In the genomic region with DNA sequence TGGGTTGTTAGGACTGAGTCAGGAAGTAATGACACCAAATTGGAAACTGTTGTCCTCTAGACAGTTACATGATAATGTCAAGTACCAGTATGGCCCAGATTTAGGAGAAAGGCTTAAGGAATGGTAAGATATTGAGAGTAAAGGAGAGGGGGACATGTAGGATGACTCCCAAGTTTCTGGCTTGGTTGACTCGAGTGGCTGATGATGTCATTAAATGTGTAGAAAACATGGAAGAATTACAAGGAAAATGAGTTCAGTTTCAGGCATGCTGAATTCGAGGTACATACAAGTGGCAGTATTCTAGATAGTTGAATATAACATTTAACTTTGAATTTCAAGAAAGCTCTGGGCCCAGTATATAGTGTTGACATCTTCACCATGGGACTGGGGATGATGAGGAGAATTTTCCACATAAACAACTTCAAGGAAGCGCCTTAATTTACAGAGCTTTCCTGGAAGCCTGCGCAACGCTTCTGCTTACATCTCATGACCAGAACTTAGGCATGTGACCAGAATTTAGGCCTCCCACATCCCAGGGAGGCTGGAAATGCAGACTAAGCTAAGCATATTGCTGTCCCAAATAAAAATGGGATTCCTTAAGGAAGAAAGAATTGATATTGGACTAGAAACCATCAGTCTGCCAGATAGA, we compare ENCODE assay signal across 25 cellular contexts. TPM values are rescaled to one million over a fixed set of nuclear protein-coding genes. Genes with fewer than 3 reads are reported as not detected.
DNase-seq lines count a peak whose midpoint lies in the region; ATAC-seq, FAIRE-seq and TF ChIP-seq lines count a peak whose summit lies in the region.
"Had no signal": no experiment of that assay in that cellular context is flagged by ENCODE, and none has a peak within 500 bp of the region (broad histone marks: within the 10 kb centered on the region; RNA-seq: fewer than 3 reads in every experiment).

No MANE protein-coding gene starts in this region.

- no peak for ATAC-seq in HG03045 (IDR thresholded peaks at IDR 0.05; ENCODE audit: unreplicated experiment)
- ATAC-seq: A549, GM12878 had no signal

- TF ChIP-seq CTCF in HEK293 (tag by site-specific recombination; IDR thresholded peaks at IDR 0.05): no peak
- TF ChIP-seq CTCF in keratinocyte (optimal IDR thresholded peaks at IDR 0.05 in 1 of 3, IDR thresholded peaks at IDR 0.05 in 1 of 3, conservative IDR thresholded peaks at IDR 0.05 in 1 of 3; ENCODE audit: extremely low read depth in 1 of 3, insufficient read depth in 2 of 3, low read length in 3 of 3): no peak

- FAIRE-seq in keratinocyte (lab: Jason Lieb, UNC) (peak; percentile 26), GM12892 (lab: Jason Lieb, UNC) (no peak)
- FAIRE-seq: A549, D721Med, GM12878, GM18507, H54 had no signal

- H3K4me2 ChIP-seq in keratinocyte (ENCODE audit: control insufficient read depth, extremely low read depth, insufficient read depth, low read depth, low read length): no peak overlapping the region
- no peak overlapping the region for H3K4me2 ChIP-seq in GM23248 (ENCODE audit: unreplicated experiment)
- H3K4me2 ChIP-seq: A549; BLaER1 treated with 17β-estradiol and CSF1 and Interleukin-3, amounts not matched to agents 10 nM and 100 nM had no signal

- H4K20me1 ChIP-seq in keratinocyte (ENCODE audit: control insufficient read depth, extremely low read depth, insufficient read depth, low read length) (no peaks in the 10 kb centered on the region), GM23248 (ENCODE audit: insufficient read depth) (no peaks in the 10 kb centered on the region)
- H4K20me1 ChIP-seq: BLaER1 treated with 17β-estradiol and CSF1 and Interleukin-3, amounts not matched to agents 10 nM and 100 nM had no signal

- POLR2A ChIA-PET in HEK293 (lab: Yijun Ruan, JAX): no interaction called here

- no peak overlapping the region for H3K4me3 ChIP-seq in HEK293 (ENCODE audit: low read depth, low read length)
- no peak overlapping the region for H3K4me3 ChIP-seq in keratinocyte (ENCODE audit: control insufficient read depth in 2 of 3, extremely low read depth in 1 of 3, insufficient read depth in 2 of 3, low read depth in 1 of 3, low read length in 3 of 3)
- no peak overlapping the region for H3K4me3 ChIP-seq in GM23248
- H3K4me3 ChIP-seq: A549; BLaER1 treated with 17β-estradiol and CSF1 and Interleukin-3, amounts not matched to agents 10 nM and 100 nM; GM12878; HAP-1 had no signal

- dilution Hi-C loops in keratinocyte (cut with MboI; ENCODE audit: extremely low pct_ligation_motif_present, low sequenced_read_pairs): no loop called here

- H3K36me3 ChIP-seq in HEK293 (ENCODE audit: control insufficient read depth in 2 of 2, insufficient read depth in 1 of 2, low read length in 2 of 2) (no peaks in the 10 kb centered on the region), keratinocyte (ENCODE audit: control insufficient read depth in 2 of 2, extremely low read depth in 1 of 2, insufficient read depth in 2 of 2, low read length in 2 of 2) (no peaks in the 10 kb centered on the region), GM23248 (ENCODE audit: low read depth) (no peaks in the 10 kb centered on the region)
- H3K36me3 ChIP-seq: BE2C; BLaER1 treated with 17β-estradiol and CSF1 and Interleukin-3, amounts not matched to agents 10 nM and 100 nM; HAP-1 had no signal

- H3K9ac ChIP-seq in keratinocyte (ENCODE audit: control insufficient read depth, extremely low read depth, insufficient read depth, low read length) (no peak overlapping the region), GM23248 (no peak overlapping the region)
- H3K9ac ChIP-seq: BLaER1 treated with 17β-estradiol and CSF1 and Interleukin-3, amounts not matched to agents 10 nM and 100 nM had no signal

- peaks cover 10% of the 10 kb centered on the region for H3F3A ChIP-seq in GM23248 (ENCODE audit: insufficient read depth)

- peak; percentile 20 for DNase-seq in amniotic epithelial cell (ENCODE audit: low read depth)
- no peak for DNase-seq in keratinocyte (ENCODE audit: low read depth, low spot score)
- DNase-seq in GM12892 (ENCODE audit: insufficient read length): no peak
- DNase-seq in GM23248: no peak
- DNase-seq: 8988T; ACHN; AML-193; BE2C; CD4-positive, alpha-beta T cell; CD8-positive, alpha-beta memory T cell; DMS 273 treated with DMSO at 0.1 percent for 48 hours; DMS79; EL; GDM1; GOT3 had no signal

- H3K79me2 ChIP-seq in keratinocyte (ENCODE audit: control insufficient read depth, insufficient read depth, low read length) (no peaks in the 10 kb centered on the region), GM23248 (ENCODE audit: insufficient read depth) (no peaks in the 10 kb centered on the region)

- no peaks in the 10 kb centered on the region for H3K4me1 ChIP-seq in HEK293 (ENCODE audit: control insufficient read depth, insufficient read depth, low read length)
- peaks cover 15% of the 10 kb centered on the region for H3K4me1 ChIP-seq in keratinocyte (ENCODE audit: control insufficient read depth, extremely low read depth, insufficient read depth, low read length)
- peaks cover 16% of the 10 kb centered on the region; the same call in 1 of the 2 replicates for H3K4me1 ChIP-seq in GM23248 (ENCODE audit: insufficient read depth)
- H3K4me1 ChIP-seq: BE2C; BLaER1 treated with 17β-estradiol and CSF1 and Interleukin-3, amounts not matched to agents 10 nM and 100 nM; HAP-1 had no signal

- H3K9me2 ChIP-seq in GM23248 (ENCODE audit: insufficient read depth): no peaks in the 10 kb centered on the region

- in situ Hi-C loops in GM23248 (cut with MboI): no loop called here

- H3K27me3 ChIP-seq in keratinocyte (ENCODE audit: control insufficient read depth, extremely low read depth, insufficient read depth, low read length) (no peaks in the 10 kb centered on the region), GM23248 (replicated peaks; ENCODE audit: insufficient read depth) (no peaks in the 10 kb centered on the region)
- H3K27me3 ChIP-seq: BE2C; BLaER1 treated with 17β-estradiol and CSF1 and Interleukin-3, amounts not matched to agents 10 nM and 100 nM had no signal

- no peak for TF ChIP-seq POLR2A in GM12892 (IDR thresholded peaks at IDR 0.05; ENCODE audit: low read depth, low read length)

- CTCF ChIA-PET in HEK293 (lab: Yijun Ruan, JAX): interaction anchor here (0.7 kb wide), 1 partner anchor 10 kb away, joined by 3 read pairs; no protein-coding TSS in a partner anchor

- H3K9me3 ChIP-seq in HEK293 (ENCODE audit: control insufficient read depth, insufficient read depth, low read depth, low read length): no peaks in the 10 kb centered on the region
- no peaks in the 10 kb centered on the region for H3K9me3 ChIP-seq in keratinocyte (ENCODE audit: control insufficient read depth, low read depth, low read length)
- H3K9me3 ChIP-seq in GM23248 (ENCODE audit: low read depth): no peaks in the 10 kb centered on the region
- H3K9me3 ChIP-seq: A549, BE2C, HAP-1 had no signal

- no peaks in the 10 kb centered on the region for H3K9me1 ChIP-seq in keratinocyte (ENCODE audit: control insufficient read depth, extremely low read depth, insufficient read depth, low read length)

- 97 to 98% methylated on average over 5 of the region's 5 CpGs for WGBS in GM23248 (ENCODE audit: low coverage in 1 of 2, low lambda C conversion rate in 2 of 2, missing lambda C conversion rate in 2 of 2), 2 experiments

- H3K27ac ChIP-seq in HEK293 (ENCODE audit: extremely low read depth, low read depth, low read length) (no peak overlapping the region), keratinocyte (ENCODE audit: control insufficient read depth, insufficient read depth, low read length) (no peak overlapping the region), GM23248 (no peak overlapping the region)
- H3K27ac ChIP-seq: A549; BLaER1 treated with 17β-estradiol and CSF1 and Interleukin-3, amounts not matched to agents 10 nM and 100 nM had no signal

- H2AFZ ChIP-seq in keratinocyte (ENCODE audit: control insufficient read depth, low read length) (no peak overlapping the region), GM23248 (no peak overlapping the region)

RNA-seq across cellular contexts. Expression of a gene that starts 3.8 kb away (rescaled TPM):
- 2.1 to 2.6 TPM (median 2.2 TPM) in 3 replicates for polyA plus RNA-seq in keratinocyte
- 1.2 TPM for polyA plus RNA-seq in keratinocyte (2011; ENCODE audit: low read depth)
- 1.6 and 3.5 TPM in 2 replicates for polyA plus RNA-seq in keratinocyte (2011; cell fraction: cytosol; rRNA removed)
- polyA plus RNA-seq in keratinocyte (2011; cell fraction: nucleus; rRNA removed): 1.5 and 3.3 TPM in 2 replicates
- 1.8 and 2.2 TPM in 2 replicates for polyA plus RNA-seq in keratinocyte (2012; ENCODE audit: low replicate concordance)
- 0.61 TPM in 1 of 3 replicates, not detected in the others for polyA minus RNA-seq in keratinocyte
- not detected for polyA minus RNA-seq in keratinocyte (2011; cell fraction: cytosol; rRNA and poly(A)+ RNA removed)
- polyA minus RNA-seq in keratinocyte (2011; cell fraction: nucleus; rRNA and poly(A)+ RNA removed): 0.21 TPM in 1 of 2 replicates, not detected in the other
- polyA plus RNA-seq in GM12892 (2012; ENCODE audit: missing spikeins): not detected
- 7.3 and 10.2 TPM in 2 replicates for total RNA-seq in GM23248 (2014; rRNA removed; shearing (Covaris generic))
- polyA plus RNA-seq in GM23248 (2016; fragmentation: Nextera tagmentation; extraction: Ambion mirVana): 14.0 and 15.3 TPM in 2 replicates
- total RNA-seq: CD4-positive, alpha-beta T cell; CD8-positive, alpha-beta memory T cell; GM12878 had no signal
- polyA plus RNA-seq: CD14-positive monocyte; CD8-positive, alpha-beta memory T cell; GM12878 had no signal

RNA-seq across cellular contexts. Expression of a gene that starts 59.2 kb away (rescaled TPM):
- polyA plus RNA-seq in keratinocyte (89.8 to 125 TPM (median 105 TPM) in 3 replicates), GM23248 (2016; fragmentation: Nextera tagmentation; extraction: Ambion mirVana) (11.0 and 11.9 TPM in 2 replicates)
- polyA plus RNA-seq in keratinocyte (2011; ENCODE audit: low read depth): 73.1 TPM
- polyA plus RNA-seq in keratinocyte (2011; cell fraction: cytosol; rRNA removed): 95.6 and 114 TPM in 2 replicates
- polyA plus RNA-seq in keratinocyte (2011; cell fraction: nucleus; rRNA removed): 132 and 152 TPM in 2 replicates
- 66.6 and 104 TPM in 2 replicates for polyA plus RNA-seq in keratinocyte (2012; ENCODE audit: low replicate concordance)
- 237 to 310 TPM (median 294 TPM) in 3 replicates for polyA minus RNA-seq in keratinocyte
- 154 TPM for polyA minus RNA-seq in keratinocyte (2011; cell fraction: cytosol; rRNA and poly(A)+ RNA removed)
- polyA minus RNA-seq in keratinocyte (2011; cell fraction: nucleus; rRNA and poly(A)+ RNA removed): 166 and 273 TPM in 2 replicates
- 0.13 TPM for polyA plus RNA-seq in GM12892 (2012; ENCODE audit: missing spikeins)
- total RNA-seq in GM23248 (2014; rRNA removed; shearing (Covaris generic)): 118 and 136 TPM in 2 replicates
- polyA plus RNA-seq: CD14-positive monocyte had no signal
